Comparison of ENCODE assay signal across 14 cellular contexts in genomic region chr19:28887920-28888618, GRCh38.
"Had no signal": no experiment of that assay in that cellular context is flagged by ENCODE, and none has a peak within 500 bp of the region (broad histone marks: within the 10 kb centered on the region; RNA-seq: fewer than 3 reads in every experiment).

No MANE protein-coding gene starts in this region.

- H3K4me3 ChIP-seq: dorsolateral prefrontal cortex, spleen, stomach had no signal

- H3K4me2 ChIP-seq: SK-N-SH had no signal

- ATAC-seq: activated CD4-positive, CD25-positive, alpha-beta regulatory T cell treated with anti-CD3 and anti-CD28 coated beads, Interleukin-2, amount 50 U/mL, for 24 hours; sciatic nerve; T-cell had no signal

- H3K4me1 Mint-ChIP-seq: T-cell had no signal

- H3K27ac ChIP-seq: dorsolateral prefrontal cortex, spleen, stomach had no signal

- H3K27ac Mint-ChIP-seq: activated T-helper 2 cell treated with anti-CD3 and anti-CD28 coated beads, Interferon-gamma antibody, Interleukin-2, Interleukin-4, amounts not matched to agents 10 μg/mL and 5 μg/mL and 100 μg/mL, durations not matched to agents 14 hours and 24 hours and 36 hours; nephron; T-cell had no signal

- DNase-seq: activated CD4-positive, alpha-beta T cell treated with anti-CD3 and anti-CD28 coated beads, Interleukin-2, amount 50 U/mL, for 4 hours; activated naive CD4-positive, alpha-beta T cell treated with anti-CD3 and anti-CD28 coated beads, Interleukin-2, amount 50 U/mL, for 16 hours; dorsolateral prefrontal cortex; mammary epithelial cell; SK-N-SH; spleen; stomach; T-cell; T1000 had no signal

- FAIRE-seq: astrocyte had no signal

- H3K36me3 Mint-ChIP-seq: T-cell had no signal

- H3K9me3 Mint-ChIP-seq: activated T-helper 2 cell treated with anti-CD3 and anti-CD28 coated beads, Interferon-gamma antibody, Interleukin-2, Interleukin-4, amounts not matched to agents 10 μg/mL and 5 μg/mL and 100 μg/mL, durations not matched to agents 14 hours and 24 hours and 36 hours; nephron; T-cell had no signal

- H3K4me1 ChIP-seq: spleen had no signal

- H3K4me3 Mint-ChIP-seq: nephron, T-cell had no signal

- H3K9me3 ChIP-seq: SK-N-SH, spleen, stomach had no signal

- H3K9me2 ChIP-seq: SK-N-SH had no signal

- H3K9ac ChIP-seq: SK-N-SH had no signal

- H3K36me3 ChIP-seq: spleen, stomach had no signal
